Comparison of ENCODE assay signal across 1 cellular context in genomic region chr15:82237944-82238534, GRCh38. TPM values are rescaled to one million over a fixed set of nuclear protein-coding genes. Genes with fewer than 3 reads are reported as not detected.
"Had no signal": no experiment of that assay in that cellular context is flagged by ENCODE, and none has a peak within 500 bp of the region (broad histone marks: within the 10 kb centered on the region; RNA-seq: fewer than 3 reads in every experiment).

No MANE protein-coding gene starts in this region.

RNA-seq across cellular contexts. Expression of gene SAXO2, which starts 24.6 kb away (rescaled TPM):
- total RNA-seq: right atrium auricular region had no signal
